1 cellular context compared by ENCODE assay signal in genomic region chr3:161443921-161444457, GRCh38.
A peak's percentile ranks its signal among the peaks of the same experiment; 100 is the strongest.
TF ChIP-seq lines count a peak whose summit lies in the region.

No MANE protein-coding gene starts in this region.

TF ChIP-seq in HepG2, 621 proteins besides CTCF, POLR2A, EP300 and RAD21 (continued from another document and continues in another):
- no peak for TF ChIP-seq MED13 (CRISPR knock-in tag; IDR thresholded peaks at IDR 0.05)
- TF ChIP-seq, protein P1, sequence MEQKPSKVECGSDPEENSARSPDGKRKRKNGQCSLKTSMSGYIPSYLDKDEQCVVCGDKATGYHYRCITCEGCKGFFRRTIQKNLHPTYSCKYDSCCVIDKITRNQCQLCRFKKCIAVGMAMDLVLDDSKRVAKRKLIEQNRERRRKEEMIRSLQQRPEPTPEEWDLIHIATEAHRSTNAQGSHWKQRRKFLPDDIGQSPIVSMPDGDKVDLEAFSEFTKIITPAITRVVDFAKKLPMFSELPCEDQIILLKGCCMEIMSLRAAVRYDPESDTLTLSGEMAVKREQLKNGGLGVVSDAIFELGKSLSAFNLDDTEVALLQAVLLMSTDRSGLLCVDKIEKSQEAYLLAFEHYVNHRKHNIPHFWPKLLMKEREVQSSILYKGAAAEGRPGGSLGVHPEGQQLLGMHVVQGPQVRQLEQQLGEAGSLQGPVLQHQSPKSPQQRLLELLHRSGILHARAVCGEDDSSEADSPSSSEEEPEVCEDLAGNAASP (CRISPR knock-in tag; IDR thresholded peaks at IDR 0.05; ENCODE audit: borderline replicate concordance), result 0 out of 2 replicates have a peak, but pooled peaks have one; percentile 30
- no peak for TF ChIP-seq CENPX (CRISPR knock-in tag; IDR thresholded peaks at IDR 0.05)
- TF ChIP-seq ZNF256 (CRISPR knock-in tag; conservative IDR thresholded peaks at IDR 0.05), result no peak
- no peak for TF ChIP-seq DDIT3 (CRISPR knock-in tag; IDR thresholded peaks at IDR 0.05)
- TF ChIP-seq ZNF766 (CRISPR knock-in tag; IDR thresholded peaks at IDR 0.05; ENCODE audit: borderline replicate concordance), result no peak
- TF ChIP-seq ETV5 (CRISPR knock-in tag; IDR thresholded peaks at IDR 0.05; ENCODE audit: borderline replicate concordance), result no peak
- TF ChIP-seq RAD51 (IDR thresholded peaks at IDR 0.05; ENCODE audit: borderline replicate concordance), result no peak
- TF ChIP-seq, protein P2, sequence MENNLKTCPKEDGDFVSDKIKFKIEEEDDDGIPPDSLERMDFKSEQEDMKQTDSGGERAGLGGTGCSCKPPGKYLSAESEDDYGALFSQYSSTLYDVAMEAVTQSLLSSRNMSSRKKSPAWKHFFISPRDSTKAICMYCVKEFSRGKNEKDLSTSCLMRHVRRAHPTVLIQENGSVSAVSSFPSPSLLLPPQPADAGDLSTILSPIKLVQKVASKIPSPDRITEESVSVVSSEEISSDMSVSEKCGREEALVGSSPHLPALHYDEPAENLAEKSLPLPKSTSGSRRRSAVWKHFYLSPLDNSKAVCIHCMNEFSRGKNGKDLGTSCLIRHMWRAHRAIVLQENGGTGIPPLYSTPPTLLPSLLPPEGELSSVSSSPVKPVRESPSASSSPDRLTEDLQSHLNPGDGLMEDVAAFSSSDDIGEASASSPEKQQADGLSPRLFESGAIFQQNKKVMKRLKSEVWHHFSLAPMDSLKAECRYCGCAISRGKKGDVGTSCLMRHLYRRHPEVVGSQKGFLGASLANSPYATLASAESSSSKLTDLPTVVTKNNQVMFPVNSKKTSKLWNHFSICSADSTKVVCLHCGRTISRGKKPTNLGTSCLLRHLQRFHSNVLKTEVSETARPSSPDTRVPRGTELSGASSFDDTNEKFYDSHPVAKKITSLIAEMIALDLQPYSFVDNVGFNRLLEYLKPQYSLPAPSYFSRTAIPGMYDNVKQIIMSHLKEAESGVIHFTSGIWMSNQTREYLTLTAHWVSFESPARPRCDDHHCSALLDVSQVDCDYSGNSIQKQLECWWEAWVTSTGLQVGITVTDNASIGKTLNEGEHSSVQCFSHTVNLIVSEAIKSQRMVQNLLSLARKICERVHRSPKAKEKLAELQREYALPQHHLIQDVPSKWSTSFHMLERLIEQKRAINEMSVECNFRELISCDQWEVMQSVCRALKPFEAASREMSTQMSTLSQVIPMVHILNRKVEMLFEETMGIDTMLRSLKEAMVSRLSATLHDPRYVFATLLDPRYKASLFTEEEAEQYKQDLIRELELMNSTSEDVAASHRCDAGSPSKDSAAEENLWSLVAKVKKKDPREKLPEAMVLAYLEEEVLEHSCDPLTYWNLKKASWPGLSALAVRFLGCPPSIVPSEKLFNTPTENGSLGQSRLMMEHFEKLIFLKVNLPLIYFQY (CRISPR knock-in tag; IDR thresholded peaks at IDR 0.05; ENCODE audit: borderline replicate concordance), result no peak
- no peak for TF ChIP-seq KDM4B (CRISPR knock-in tag; IDR thresholded peaks at IDR 0.05)
- TF ChIP-seq, protein P3, sequence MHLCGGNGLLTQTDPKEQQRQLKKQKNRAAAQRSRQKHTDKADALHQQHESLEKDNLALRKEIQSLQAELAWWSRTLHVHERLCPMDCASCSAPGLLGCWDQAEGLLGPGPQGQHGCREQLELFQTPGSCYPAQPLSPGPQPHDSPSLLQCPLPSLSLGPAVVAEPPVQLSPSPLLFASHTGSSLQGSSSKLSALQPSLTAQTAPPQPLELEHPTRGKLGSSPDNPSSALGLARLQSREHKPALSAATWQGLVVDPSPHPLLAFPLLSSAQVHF (CRISPR knock-in tag; IDR thresholded peaks at IDR 0.05), result no peak
- TF ChIP-seq RCOR2 (CRISPR knock-in tag; IDR thresholded peaks at IDR 0.05), result no peak
- TF ChIP-seq ARNT2 (CRISPR knock-in tag; IDR thresholded peaks at IDR 0.05; ENCODE audit: low read depth), result no peak
- TF ChIP-seq ZNF33B (CRISPR knock-in tag; IDR thresholded peaks at IDR 0.05), result no peak
- no peak for TF ChIP-seq KMT2A (CRISPR knock-in tag; IDR thresholded peaks at IDR 0.05)
- TF ChIP-seq SRSF9 (IDR thresholded peaks at IDR 0.05; ENCODE audit: borderline replicate concordance, insufficient read depth, low read depth, low read length, poor library complexity, severe bottlenecking), result no peak
- TF ChIP-seq ZFYVE20 (CRISPR knock-in tag; IDR thresholded peaks at IDR 0.05; ENCODE audit: borderline replicate concordance, low read depth), result no peak
- TF ChIP-seq, protein P4, sequence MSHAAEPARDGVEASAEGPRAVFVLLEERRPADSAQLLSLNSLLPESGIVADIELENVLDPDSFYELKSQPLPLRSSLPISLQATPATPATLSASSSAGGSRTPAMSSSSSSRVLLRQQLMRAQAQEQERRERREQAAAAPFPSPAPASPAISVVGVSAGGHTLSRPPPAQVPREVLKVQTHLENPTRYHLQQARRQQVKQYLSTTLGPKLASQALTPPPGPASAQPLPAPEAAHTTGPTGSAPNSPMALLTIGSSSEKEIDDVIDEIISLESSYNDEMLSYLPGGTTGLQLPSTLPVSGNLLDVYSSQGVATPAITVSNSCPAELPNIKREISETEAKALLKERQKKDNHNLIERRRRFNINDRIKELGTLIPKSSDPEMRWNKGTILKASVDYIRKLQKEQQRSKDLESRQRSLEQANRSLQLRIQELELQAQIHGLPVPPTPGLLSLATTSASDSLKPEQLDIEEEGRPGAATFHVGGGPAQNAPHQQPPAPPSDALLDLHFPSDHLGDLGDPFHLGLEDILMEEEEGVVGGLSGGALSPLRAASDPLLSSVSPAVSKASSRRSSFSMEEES (CRISPR knock-in tag; IDR thresholded peaks at IDR 0.05), result no peak
- TF ChIP-seq NAIF1 (CRISPR knock-in tag; IDR thresholded peaks at IDR 0.05; ENCODE audit: borderline replicate concordance), result no peak
- TF ChIP-seq CREB1 (IDR thresholded peaks at IDR 0.05), result no peak
- peak; percentile 41; the same call in 1 of the 2 replicates for TF ChIP-seq CREB1 (CRISPR knock-in tag; IDR thresholded peaks at IDR 0.05)
- 0 out of 2 replicates have a peak, but pooled peaks have one; percentile 11 for TF ChIP-seq TCF7 (IDR thresholded peaks at IDR 0.05; ENCODE audit: low read depth)
- TF ChIP-seq KAT2B (IDR thresholded peaks at IDR 0.05; ENCODE audit: borderline replicate concordance, low read depth, low read length), result no peak
- TF ChIP-seq, protein P5, sequence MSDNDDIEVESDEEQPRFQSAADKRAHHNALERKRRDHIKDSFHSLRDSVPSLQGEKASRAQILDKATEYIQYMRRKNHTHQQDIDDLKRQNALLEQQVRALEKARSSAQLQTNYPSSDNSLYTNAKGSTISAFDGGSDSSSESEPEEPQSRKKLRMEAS (IDR thresholded peaks at IDR 0.05), result no peak
- no peak for TF ChIP-seq ZBTB7B (CRISPR knock-in tag; IDR thresholded peaks at IDR 0.05)
- TF ChIP-seq ZNF234 (CRISPR knock-in tag; conservative IDR thresholded peaks at IDR 0.05), result no peak
- TF ChIP-seq PCBP2 (optimal IDR thresholded peaks at IDR 0.05; ENCODE audit: low read depth, low read length, poor library complexity, severe bottlenecking), result no peak
- TF ChIP-seq ZNF230 (CRISPR knock-in tag; IDR thresholded peaks at IDR 0.05), result no peak
- no peak for TF ChIP-seq BRD4 (CRISPR knock-in tag; IDR thresholded peaks at IDR 0.05)
- no peak for TF ChIP-seq SOX6 (IDR thresholded peaks at IDR 0.05)
- TF ChIP-seq SOX6 (CRISPR knock-in tag; IDR thresholded peaks at IDR 0.05), result peak; percentile 83
- TF ChIP-seq, protein P6, sequence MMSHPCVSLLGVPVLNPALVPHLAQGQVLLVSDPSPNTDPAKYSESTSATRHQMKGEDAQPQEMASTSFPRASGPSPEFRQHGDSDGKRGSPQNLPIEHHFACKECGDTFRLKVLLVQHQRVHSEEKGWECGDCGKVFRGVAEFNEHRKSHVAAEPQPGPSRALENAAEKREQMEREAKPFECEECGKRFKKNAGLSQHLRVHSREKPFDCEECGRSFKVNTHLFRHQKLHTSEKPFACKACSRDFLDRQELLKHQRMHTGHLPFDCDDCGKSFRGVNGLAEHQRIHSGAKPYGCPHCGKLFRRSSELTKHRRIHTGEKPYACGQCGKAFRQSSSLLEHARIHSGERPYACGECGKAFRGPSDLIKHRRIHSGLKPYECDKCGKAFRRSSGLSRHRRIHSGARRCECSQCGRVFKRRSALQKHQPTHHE (CRISPR knock-in tag; IDR thresholded peaks at IDR 0.05; ENCODE audit: borderline replicate concordance), result no peak
- no peak for TF ChIP-seq ZNF547 (CRISPR knock-in tag; IDR thresholded peaks at IDR 0.05)
- TF ChIP-seq SMC3 (IDR thresholded peaks at IDR 0.05; ENCODE audit: low read length), result no peak
- no peak for TF ChIP-seq ZNF816 (CRISPR knock-in tag; IDR thresholded peaks at IDR 0.05; ENCODE audit: borderline replicate concordance)
- TF ChIP-seq UBTF (CRISPR knock-in tag; IDR thresholded peaks at IDR 0.05), result no peak
- TF ChIP-seq, protein P7, sequence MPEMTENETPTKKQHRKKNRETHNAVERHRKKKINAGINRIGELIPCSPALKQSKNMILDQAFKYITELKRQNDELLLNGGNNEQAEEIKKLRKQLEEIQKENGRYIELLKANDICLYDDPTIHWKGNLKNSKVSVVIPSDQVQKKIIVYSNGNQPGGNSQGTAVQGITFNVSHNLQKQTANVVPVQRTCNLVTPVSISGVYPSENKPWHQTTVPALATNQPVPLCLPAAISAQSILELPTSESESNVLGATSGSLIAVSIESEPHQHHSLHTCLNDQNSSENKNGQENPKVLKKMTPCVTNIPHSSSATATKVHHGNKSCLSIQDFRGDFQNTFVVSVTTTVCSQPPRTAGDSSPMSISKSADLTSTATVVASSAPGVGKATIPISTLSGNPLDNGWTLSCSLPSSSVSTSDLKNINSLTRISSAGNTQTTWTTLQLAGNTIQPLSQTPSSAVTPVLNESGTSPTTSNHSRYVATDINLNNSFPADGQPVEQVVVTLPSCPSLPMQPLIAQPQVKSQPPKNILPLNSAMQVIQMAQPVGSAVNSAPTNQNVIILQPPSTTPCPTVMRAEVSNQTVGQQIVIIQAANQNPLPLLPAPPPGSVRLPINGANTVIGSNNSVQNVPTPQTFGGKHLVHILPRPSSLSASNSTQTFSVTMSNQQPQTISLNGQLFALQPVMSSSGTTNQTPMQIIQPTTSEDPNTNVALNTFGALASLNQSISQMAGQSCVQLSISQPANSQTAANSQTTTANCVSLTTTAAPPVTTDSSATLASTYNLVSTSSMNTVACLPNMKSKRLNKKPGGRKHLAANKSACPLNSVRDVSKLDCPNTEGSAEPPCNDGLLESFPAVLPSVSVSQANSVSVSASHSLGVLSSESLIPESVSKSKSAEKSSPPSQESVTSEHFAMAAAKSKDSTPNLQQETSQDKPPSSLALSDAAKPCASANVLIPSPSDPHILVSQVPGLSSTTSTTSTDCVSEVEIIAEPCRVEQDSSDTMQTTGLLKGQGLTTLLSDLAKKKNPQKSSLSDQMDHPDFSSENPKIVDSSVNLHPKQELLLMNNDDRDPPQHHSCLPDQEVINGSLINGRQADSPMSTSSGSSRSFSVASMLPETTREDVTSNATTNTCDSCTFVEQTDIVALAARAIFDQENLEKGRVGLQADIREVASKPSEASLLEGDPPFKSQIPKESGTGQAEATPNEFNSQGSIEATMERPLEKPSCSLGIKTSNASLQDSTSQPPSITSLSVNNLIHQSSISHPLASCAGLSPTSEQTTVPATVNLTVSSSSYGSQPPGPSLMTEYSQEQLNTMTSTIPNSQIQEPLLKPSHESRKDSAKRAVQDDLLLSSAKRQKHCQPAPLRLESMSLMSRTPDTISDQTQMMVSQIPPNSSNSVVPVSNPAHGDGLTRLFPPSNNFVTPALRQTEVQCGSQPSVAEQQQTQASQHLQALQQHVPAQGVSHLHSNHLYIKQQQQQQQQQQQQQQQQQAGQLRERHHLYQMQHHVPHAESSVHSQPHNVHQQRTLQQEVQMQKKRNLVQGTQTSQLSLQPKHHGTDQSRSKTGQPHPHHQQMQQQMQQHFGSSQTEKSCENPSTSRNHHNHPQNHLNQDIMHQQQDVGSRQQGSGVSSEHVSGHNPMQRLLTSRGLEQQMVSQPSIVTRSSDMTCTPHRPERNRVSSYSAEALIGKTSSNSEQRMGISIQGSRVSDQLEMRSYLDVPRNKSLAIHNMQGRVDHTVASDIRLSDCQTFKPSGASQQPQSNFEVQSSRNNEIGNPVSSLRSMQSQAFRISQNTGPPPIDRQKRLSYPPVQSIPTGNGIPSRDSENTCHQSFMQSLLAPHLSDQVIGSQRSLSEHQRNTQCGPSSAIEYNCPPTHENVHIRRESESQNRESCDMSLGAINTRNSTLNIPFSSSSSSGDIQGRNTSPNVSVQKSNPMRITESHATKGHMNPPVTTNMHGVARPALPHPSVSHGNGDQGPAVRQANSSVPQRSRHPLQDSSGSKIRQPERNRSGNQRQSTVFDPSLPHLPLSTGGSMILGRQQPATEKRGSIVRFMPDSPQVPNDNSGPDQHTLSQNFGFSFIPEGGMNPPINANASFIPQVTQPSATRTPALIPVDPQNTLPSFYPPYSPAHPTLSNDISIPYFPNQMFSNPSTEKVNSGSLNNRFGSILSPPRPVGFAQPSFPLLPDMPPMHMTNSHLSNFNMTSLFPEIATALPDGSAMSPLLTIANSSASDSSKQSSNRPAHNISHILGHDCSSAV (CRISPR knock-in tag; IDR thresholded peaks at IDR 0.05; ENCODE audit: borderline replicate concordance), result no peak
- TF ChIP-seq, protein P8, sequence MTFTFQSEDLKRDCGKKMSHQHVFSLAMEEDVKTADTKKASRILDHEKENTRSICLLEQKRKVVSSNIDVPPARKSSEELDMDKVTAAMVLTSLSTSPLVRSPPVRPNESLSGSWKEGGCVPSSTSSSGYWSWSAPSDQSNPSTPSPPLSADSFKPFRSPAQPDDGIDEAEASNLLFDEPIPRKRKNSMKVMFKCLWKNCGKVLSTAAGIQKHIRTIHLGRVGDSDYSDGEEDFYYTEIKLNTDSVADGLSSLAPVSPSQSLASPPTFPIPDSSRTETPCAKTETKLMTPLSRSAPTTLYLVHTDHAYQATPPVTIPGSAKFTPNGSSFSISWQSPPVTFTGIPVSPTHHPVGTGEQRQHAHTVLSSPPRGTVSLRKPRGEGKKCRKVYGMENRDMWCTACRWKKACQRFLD (CRISPR knock-in tag; IDR thresholded peaks at IDR 0.05; ENCODE audit: borderline replicate concordance), result no peak
- TF ChIP-seq, protein P9, sequence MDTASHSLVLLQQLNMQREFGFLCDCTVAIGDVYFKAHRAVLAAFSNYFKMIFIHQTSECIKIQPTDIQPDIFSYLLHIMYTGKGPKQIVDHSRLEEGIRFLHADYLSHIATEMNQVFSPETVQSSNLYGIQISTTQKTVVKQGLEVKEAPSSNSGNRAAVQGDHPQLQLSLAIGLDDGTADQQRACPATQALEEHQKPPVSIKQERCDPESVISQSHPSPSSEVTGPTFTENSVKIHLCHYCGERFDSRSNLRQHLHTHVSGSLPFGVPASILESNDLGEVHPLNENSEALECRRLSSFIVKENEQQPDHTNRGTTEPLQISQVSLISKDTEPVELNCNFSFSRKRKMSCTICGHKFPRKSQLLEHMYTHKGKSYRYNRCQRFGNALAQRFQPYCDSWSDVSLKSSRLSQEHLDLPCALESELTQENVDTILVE (CRISPR knock-in tag; IDR thresholded peaks at IDR 0.05), result no peak
